Comparison of ENCODE assay signal across 15 cellular contexts in the genomic region with DNA sequence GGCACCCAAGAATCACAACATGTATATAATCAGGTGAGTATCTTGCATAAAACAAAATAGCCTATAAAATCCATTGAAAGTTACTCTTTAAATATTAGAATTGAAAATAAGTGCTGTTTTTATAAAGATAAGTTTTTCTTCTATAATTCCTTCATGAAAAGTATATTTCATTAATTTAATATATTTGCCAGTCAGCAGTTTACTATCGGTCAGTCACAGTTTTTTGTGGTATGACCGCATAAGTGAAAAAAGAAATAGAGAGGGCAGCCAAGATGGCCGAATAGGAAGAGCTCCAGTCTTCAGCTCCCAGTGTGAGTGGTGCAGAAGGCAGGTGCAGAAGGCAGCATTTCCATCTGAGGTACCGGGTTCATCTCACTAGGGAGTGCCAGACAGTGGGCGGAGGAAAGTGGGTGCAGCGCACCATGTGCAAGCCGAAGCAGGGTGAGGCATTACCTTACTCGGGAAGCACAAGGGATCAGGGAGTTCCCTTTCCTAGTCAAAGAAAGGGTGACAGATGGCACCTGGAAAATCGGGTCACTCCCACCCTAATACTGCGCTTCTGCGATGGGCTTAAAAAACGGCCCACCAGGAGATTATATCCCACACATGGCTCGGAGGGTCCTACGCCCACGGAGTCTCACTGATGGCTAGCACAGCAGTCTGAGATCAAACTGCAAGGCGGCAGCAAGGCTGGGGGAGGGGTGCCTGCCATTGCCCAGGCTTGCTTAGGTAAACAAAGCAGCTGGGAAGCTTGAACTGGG. TPM values are rescaled to one million over a fixed set of nuclear protein-coding genes. Genes with fewer than 3 reads are reported as not detected.
"Had no signal": no experiment of that assay in that cellular context is flagged by ENCODE, and none has a peak within 500 bp of the region (broad histone marks: within the 10 kb centered on the region; RNA-seq: fewer than 3 reads in every experiment).

No MANE protein-coding gene starts in this region.

RNA-seq across cellular contexts. Expression of a gene that starts 44.1 kb away (rescaled TPM):
- total RNA-seq: bronchial epithelial cell, endodermal cell, esophagus mucosa, heart left ventricle, kidney, left colon, liver, mammary epithelial cell, mucosa of gallbladder, osteoblast, renal cortical epithelial cell, right lobe of liver, skeletal muscle tissue, temporal lobe, ureter had no signal

RNA-seq across cellular contexts. Expression of a gene that starts 49.3 kb away (rescaled TPM):
- total RNA-seq: skeletal muscle tissue had no signal
